ENCODE assay signal across 25 cellular contexts in genomic region chr14:33219957-33220356, GRCh38.
"Had no signal": no experiment of that assay in that cellular context is flagged by ENCODE, and none has a peak within 500 bp of the region (broad histone marks: within the 10 kb centered on the region; RNA-seq: fewer than 3 reads in every experiment).

No MANE protein-coding gene starts in this region.

- H3K27me3 ChIP-seq: SJCRH30 had no signal

- ATAC-seq: HepG2, Panc1, PC-3, Right ventricle myocardium inferior, SK-N-SH treated with all-trans-retinoic acid at 6 μM for 48 hours had no signal

- DNase-seq: IMR-90; Kasumi-1; KG1; MM.1S; NCI-H1092 treated with DMSO at 0.1 percent for 48 hours; NCI-H1436; NCI-H187; NCI-H2029; NCI-H2081 treated with DMSO at 0.1 percent for 48 hours; NCI-H2171; NCI-H226; NCI-H446; NCI-H510A; NCI-H524 treated with DMSO at 0.1 percent for 48 hours; NCI-H69; NCI-H774; NK-92 treated with Interleukin-12 subunit alpha and Interleukin-12 subunit beta, amount 100 ng/mL, for 24 hours; PC-3; SHP77 treated with DMSO at 0.1 percent for 48 hours; SJCRH30; T-helper 1 cell had no signal

- H3K4me3 ChIP-seq: SJCRH30 had no signal

- H3K27ac ChIP-seq: SJCRH30 had no signal

- H3K9me3 ChIP-seq: SJCRH30 had no signal

- H3K4me1 ChIP-seq: SJCRH30 had no signal

- H3K36me3 ChIP-seq: SJCRH30 had no signal
